In genomic region chr14:97382616-97383226, GRCh38 we compare ENCODE assay signal across 16 cellular contexts.
"Had no signal": no experiment of that assay in that cellular context is flagged by ENCODE, and none has a peak within 500 bp of the region (broad histone marks: within the 10 kb centered on the region; RNA-seq: fewer than 3 reads in every experiment).

No MANE protein-coding gene starts in this region.

- DNase-seq: activated CD4-positive, alpha-beta T cell treated with anti-CD3 and anti-CD28 coated beads for 1 hour; activated CD8-positive, alpha-beta memory T cell treated with anti-CD3 and anti-CD28 coated beads for 24 hours; activated CD8-positive, alpha-beta memory T cell treated with anti-CD3 and anti-CD28 coated beads, Interleukin-2, amount 50 U/mL, for 48 hours; activated effector memory CD4-positive, alpha-beta T cell treated with anti-CD3 and anti-CD28 coated beads, Interleukin-2, amount 50 U/mL, for 16 hours; activated naive CD4-positive, alpha-beta T cell treated with anti-CD3 and anti-CD28 coated beads, Interleukin-2, amount 50 U/mL, for 16 hours; activated T-cell treated with anti-CD3 and anti-CD28 coated beads, Interleukin-2, amount 50 U/mL, for 72 hours; aorta; brain microvascular endothelial cell; central memory CD4-positive, alpha-beta T cell; left lung; sigmoid colon; stimulated activated CD4-positive, alpha-beta T cell treated with anti-CD3 and anti-CD28 coated beads, Interleukin-4, amount 100 ng/mL, for 4 hours; testis; WERI-Rb-1 had no signal

- ATAC-seq: activated T-cell treated with anti-CD3 and anti-CD28 coated beads, Interleukin-2, amount 50 U/mL, for 72 hours; left lung; natural killer cell treated with Interleukin-12 subunit alpha and Interleukin-12 subunit beta and Interleukin-15 and Interleukin-18, amount 100 ng/mL, for 72 hours; stimulated activated memory B cell treated with anti-CD40 and anti-IgM and Interleukin-4, amounts not matched to agents 10 μg/mL and 1 μg/mL and 100 μg/mL, for 72 hours had no signal
